Comparison of ENCODE assay signal across 8 cellular contexts in genomic region chr9:129334744-129335080, GRCh38.
DNase-seq lines count a peak whose midpoint lies in the region; ATAC-seq lines count a peak whose summit lies in the region.

No MANE protein-coding gene starts in this region.

- CTCF ChIA-PET in naive thymus-derived CD4-positive, alpha-beta T cell (lab: Charles Lee) = interaction anchor here (1.2 to 1.7 kb wide), 2 partner anchors 13 to 15 kb away, joined by 3 to 4 read pairs; no protein-coding TSS in a partner anchor

- H3K27me3 ChIP-seq in duodenal mucosa (ENCODE audit: control insufficient read depth in 1 of 2, insufficient read depth in 2 of 2, low read length in 2 of 2) = peaks cover 3 to 9% of the 10 kb centered on the region in 2 donors
- H3K27me3 ChIP-seq in naive thymus-derived CD4-positive, alpha-beta T cell (ENCODE audit: control insufficient read depth in 2 of 2, insufficient read depth in 2 of 2, low read length in 2 of 2) = no peaks in the 10 kb centered on the region
- no peaks in the 10 kb centered on the region for H3K27me3 ChIP-seq in aorta (ENCODE audit: control insufficient read depth in 1 of 2, insufficient read depth in 2 of 2, low read length in 1 of 2)

- peaks cover 17 to 41% (median 24%) of the 10 kb centered on the region in 7 donors for H3K4me1 Mint-ChIP-seq in naive thymus-derived CD4-positive, alpha-beta T cell

- 32 to 34% methylated on average over 2 of the region's 2 CpGs for WGBS in aorta, 2 donors

- peak overlapping the region in 9 of 10 donors; percentile 12 to 88 (median 77) for H3K4me3 Mint-ChIP-seq in naive thymus-derived CD4-positive, alpha-beta T cell

- H3K36me3 ChIP-seq in duodenal mucosa (ENCODE audit: control insufficient read depth in 1 of 2, insufficient read depth in 2 of 2, low read length in 2 of 2) = no peaks in the 10 kb centered on the region
- no peaks in the 10 kb centered on the region for H3K36me3 ChIP-seq in naive thymus-derived CD4-positive, alpha-beta T cell (ENCODE audit: control insufficient read depth in 2 of 3, insufficient read depth in 3 of 3, low read length in 3 of 3)
- no peaks in the 10 kb centered on the region for H3K36me3 ChIP-seq in aorta (ENCODE audit: control insufficient read depth in 1 of 2, insufficient read depth in 2 of 2, low read length in 1 of 2)

- H3K4me1 ChIP-seq in duodenal mucosa (ENCODE audit: control insufficient read depth in 1 of 2, insufficient read depth in 2 of 2, low read length in 2 of 2) (peaks cover 33 to 35% of the 10 kb centered on the region in 2 donors), aorta (ENCODE audit: control insufficient read depth in 1 of 2, insufficient read depth in 2 of 2, low read length in 2 of 2) (no peaks in the 10 kb centered on the region)
- peaks cover 3 to 26% of the 10 kb centered on the region in 2 donors for H3K4me1 ChIP-seq in naive thymus-derived CD4-positive, alpha-beta T cell (ENCODE audit: control insufficient read depth in 2 of 2, insufficient read depth in 2 of 2, low read length in 2 of 2)

- DNase-seq in Right ventricle myocardium superior (no peak), left ventricle myocardium superior (no peak), aorta (no peak), NCI-H128 (lab: John Stamatoyannopoulos, UW; ENCODE audit: unreplicated experiment) (no peak), nucleus accumbens (lab: John Stamatoyannopoulos, UW) (no peak)
- no peak for DNase-seq in naive thymus-derived CD4-positive, alpha-beta T cell

- intact Hi-C loops in Right ventricle myocardium superior (cut with DNase I) = loop anchor here (2.0 to 5.0 kb wide), 2 partner anchors 78 to 148 kb away; no protein-coding TSS in a partner anchor
- intact Hi-C loops in left ventricle myocardium superior (cut with micrococcal nuclease) = no loop called here
- intact Hi-C loops in naive thymus-derived CD4-positive, alpha-beta T cell (cut with micrococcal nuclease) = loop anchor here in 1 of 2 donors (5.0 kb wide), 2 partner anchors 48 to 157 kb away; partner anchors contain the start of gene IER5L
- intact Hi-C loops in aorta (cut with DNase I) = loop anchor here (1.0 to 10.0 kb wide), 8 partner anchors 78 to 278 kb away; partner anchors contain the start of gene IER5L (in 1 of the 2)

- H3K9me3 ChIP-seq in duodenal mucosa (ENCODE audit: control insufficient read depth in 1 of 2, low read length in 2 of 2) (peaks cover 6 to 8% of the 10 kb centered on the region in 2 donors), aorta (ENCODE audit: control insufficient read depth, low read length) (peaks cover 2% of the 10 kb centered on the region)
- peaks cover 0 to 7% (median 0%) of the 10 kb centered on the region in 3 experiments for H3K9me3 ChIP-seq in naive thymus-derived CD4-positive, alpha-beta T cell (ENCODE audit: control insufficient read depth in 2 of 3, low read length in 3 of 3)

- peaks cover 0 to 8% (median 0%) of the 10 kb centered on the region in 5 donors for H3K27me3 Mint-ChIP-seq in naive thymus-derived CD4-positive, alpha-beta T cell

- peaks cover 0 to 7% (median 3%) of the 10 kb centered on the region in 11 donors for H3K9me3 Mint-ChIP-seq in naive thymus-derived CD4-positive, alpha-beta T cell

- H3K27ac ChIP-seq in duodenal mucosa (ENCODE audit: low read depth, low read length) (peak overlapping the region; percentile 79), aorta (ENCODE audit: low read depth in 1 of 2, low read length in 2 of 2) (peak overlapping the region; percentile 46 to 97)
- peak overlapping the region; percentile 38 for H3K27ac ChIP-seq in naive thymus-derived CD4-positive, alpha-beta T cell (ENCODE audit: low read depth, low read length)

- peak overlapping the region in 6 of 9 donors; percentile 46 to 86 (median 73) for H3K27ac Mint-ChIP-seq in naive thymus-derived CD4-positive, alpha-beta T cell

- H3K4me3 ChIP-seq in duodenal mucosa (ENCODE audit: low read depth in 1 of 2, low read length in 2 of 2) = peak overlapping the region; percentile 37 to 53
- H3K4me3 ChIP-seq in naive thymus-derived CD4-positive, alpha-beta T cell (ENCODE audit: low read length) = no peak overlapping the region
- no peak overlapping the region for H3K4me3 ChIP-seq in aorta (ENCODE audit: low read length in 2 of 2)

- POLR2A ChIA-PET in naive thymus-derived CD4-positive, alpha-beta T cell (lab: Charles Lee) = interaction anchor here (0.9 to 2.6 kb wide), 7 partner anchors 9 to 156 kb away, joined by 3 to 11 read pairs (median 5); no protein-coding TSS in a partner anchor

- ATAC-seq in Right ventricle myocardium superior (ENCODE audit: poor library complexity) (peak; percentile 32), left ventricle myocardium superior (no peak), aorta (ENCODE audit: low FRiP score) (no peak), GM19324 (IDR thresholded peaks at IDR 0.05; ENCODE audit: low FRiP score, unreplicated experiment) (no peak)
- no peak for ATAC-seq in naive thymus-derived CD4-positive, alpha-beta T cell

- peak overlapping the region in 1 of 2 donors; percentile 3 for H3K9ac ChIP-seq in duodenal mucosa (ENCODE audit: low read depth in 1 of 2, low read length in 2 of 2)

- peaks cover 0 to 8% (median 0%) of the 10 kb centered on the region in 5 donors for H3K36me3 Mint-ChIP-seq in naive thymus-derived CD4-positive, alpha-beta T cell

Comparison
In these comparisons a context has a peak if more than half of its experiments do, and no peak if none do; other contexts are left out.
1. H3K4me3 ChIP-seq: peak in duodenal mucosa (2 of 2); none in naive thymus-derived CD4-positive, alpha-beta T cell (single experiment) and aorta (0 of 2).
2. Peak in every context shown above with its lines, with median percentiles within 50 percentile points of each other: H3K27ac ChIP-seq.